Comparison of ENCODE assay signal across 2 cellular contexts in the genomic region with DNA sequence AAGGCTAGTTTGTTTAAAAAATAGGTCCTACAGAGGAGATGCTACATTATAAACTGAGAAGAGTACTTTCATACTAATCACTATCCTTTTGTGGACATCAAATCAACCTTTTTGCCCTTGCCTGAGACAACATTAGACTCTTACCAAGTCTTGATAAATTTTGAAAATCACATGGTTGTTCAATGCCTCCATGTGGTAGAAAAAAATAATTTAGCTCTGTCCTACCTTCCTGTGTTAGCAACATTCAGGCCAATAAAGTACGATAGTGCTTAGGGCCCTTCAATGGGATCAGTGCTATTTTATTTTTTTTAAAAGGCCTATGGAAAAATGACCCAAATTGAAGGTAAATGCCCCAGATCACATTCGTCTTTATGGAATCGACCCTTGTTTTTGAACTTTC.
TF ChIP-seq lines count a peak whose summit lies in the region.

No MANE protein-coding gene starts in this region.

TF ChIP-seq in endothelial cell of umbilical vein, 7 proteins besides CTCF, POLR2A, EP300 and RAD21 (continued from another document):
- no peak for TF ChIP-seq JUN (IDR thresholded peaks at IDR 0.05; ENCODE audit: borderline replicate concordance, insufficient read depth, insufficient read length, low read depth)
- TF ChIP-seq GATA2 (IDR thresholded peaks at IDR 0.05; ENCODE audit: insufficient read depth, insufficient read length, low read depth, low read length): no peak
- no peak for TF ChIP-seq FOS (IDR thresholded peaks at IDR 0.05; ENCODE audit: borderline replicate concordance, insufficient read depth, low read length)

TF ChIP-seq in neural cell, 6 proteins besides CTCF, POLR2A, EP300 and RAD21:
- TF ChIP-seq REST (IDR thresholded peaks at IDR 0.05; ENCODE audit: borderline replicate concordance): no peak
- peak; percentile 22 for TF ChIP-seq SMC3 (conservative IDR thresholded peaks at IDR 0.05; ENCODE audit: poor library complexity)
- TF ChIP-seq POLR2AphosphoS5 (IDR thresholded peaks at IDR 0.05): no peak
- no peak for TF ChIP-seq MXI1 (conservative IDR thresholded peaks at IDR 0.05; ENCODE audit: poor library complexity, severe bottlenecking)
